In genomic region chr17:50219345-50219744, GRCh38 we compare ENCODE assay signal across 11 cellular contexts. TPM values are rescaled to one million over a fixed set of nuclear protein-coding genes. Genes with fewer than 3 reads are reported as not detected.
DNase-seq lines count a peak whose midpoint lies in the region; TF ChIP-seq lines count a peak whose summit lies in the region.
"Had no signal": no experiment of that assay in that cellular context is flagged by ENCODE, and none has a peak within 500 bp of the region (broad histone marks: within the 10 kb centered on the region; RNA-seq: fewer than 3 reads in every experiment).

No MANE protein-coding gene starts in this region.

- CTCF ChIA-PET in PC-9 (lab: Charles Lee), result interaction anchor here (0.6 to 1.0 kb wide), 2 partner anchors 55 to 65 kb away, joined by 5 to 9 read pairs; partner anchors contain the start of gene TMEM92

- H3K27me3 ChIP-seq in PC-9 (ENCODE audit: insufficient read depth, low read depth), result no peaks in the 10 kb centered on the region
- H3K27me3 ChIP-seq in esophagus squamous epithelium, result peaks cover 0 to 5% (median 0%) of the 10 kb centered on the region in 4 donors

- H3K27me3 Mint-ChIP-seq in progenitor cell of endocrine pancreas, result peaks cover 3% of the 10 kb centered on the region

- no peak overlapping the region for H3K4me3 Mint-ChIP-seq in progenitor cell of endocrine pancreas (ENCODE audit: low read depth)
- H3K4me3 Mint-ChIP-seq: central memory CD8-positive, alpha-beta T cell had no signal

- WGBS in esophagus squamous epithelium, 2 donors, result 28 to 39% methylated on average over 5 of the region's 5 CpGs

- H3K27ac ChIP-seq in PC-9, result peak overlapping the region; percentile 75
- H3K27ac ChIP-seq in esophagus squamous epithelium, result peak overlapping the region in 3 of 4 donors; percentile 56 to 80 (median 74)

- H3K27ac Mint-ChIP-seq in progenitor cell of endocrine pancreas, result peak overlapping the region; percentile 70
- H3K27ac Mint-ChIP-seq: CD4-positive, CD25-positive, alpha-beta regulatory T cell had no signal

- TF ChIP-seq CTCF in PC-9 (conservative IDR thresholded peaks at IDR 0.05), result no peak
- no peak for TF ChIP-seq CTCF in esophagus squamous epithelium (IDR thresholded peaks at IDR 0.05)
- TF ChIP-seq CTCF in progenitor cell of endocrine pancreas (IDR thresholded peaks at IDR 0.05; ENCODE audit: unreplicated experiment), result no peak

- TF ChIP-seq POLR2A in esophagus squamous epithelium (IDR thresholded peaks at IDR 0.05), result no peak

- H3K4me3 ChIP-seq in PC-9 (peak overlapping the region; percentile 23; the same call in 1 of the 2 replicates), esophagus squamous epithelium (no peak overlapping the region)

- H3K79me2 ChIP-seq in PC-9 (ENCODE audit: low read depth), result no peaks in the 10 kb centered on the region

- no peaks in the 10 kb centered on the region for H3K9me3 ChIP-seq in PC-9 (ENCODE audit: insufficient read depth, low read depth)
- no peaks in the 10 kb centered on the region for H3K9me3 ChIP-seq in esophagus squamous epithelium

- H3K4me1 ChIP-seq in PC-9 (replicated peaks; ENCODE audit: insufficient read depth) (peaks cover 39% of the 10 kb centered on the region), esophagus squamous epithelium (peaks cover 9 to 65% (median 42%) of the 10 kb centered on the region in 3 donors)

- H2AFZ ChIP-seq in PC-9, result no peak overlapping the region

- no TSS peak for BruUV-seq in PC-9 (replicated peaks; lab: Mats Ljungman, UMichigan)

- POLR2A ChIA-PET in PC-9 (lab: Charles Lee; ENCODE audit: unreplicated experiment), result interaction anchor here (0.5 to 0.7 kb wide), 3 partner anchors 48 to 1778 kb away, joined by 3 to 9 read pairs (median 3); no protein-coding TSS in a partner anchor

- no peaks in the 10 kb centered on the region for H3K9me2 ChIP-seq in PC-9 (ENCODE audit: insufficient read depth)

- H3K36me3 Mint-ChIP-seq in progenitor cell of endocrine pancreas (ENCODE audit: insufficient read depth), result no peaks in the 10 kb centered on the region
- H3K36me3 Mint-ChIP-seq: CD4-positive, CD25-positive, alpha-beta regulatory T cell had no signal

- H3F3A ChIP-seq in PC-9 (ENCODE audit: insufficient read depth, low read depth), result peaks cover 29% of the 10 kb centered on the region

- no peaks in the 10 kb centered on the region for H4K20me1 ChIP-seq in PC-9 (ENCODE audit: insufficient read depth)

- H3K9me3 Mint-ChIP-seq in progenitor cell of endocrine pancreas (ENCODE audit: low read depth), result no peaks in the 10 kb centered on the region
- H3K9me3 Mint-ChIP-seq: central memory CD8-positive, alpha-beta T cell had no signal

- DNase-seq in AG20443 (ENCODE audit: low spot score) (peak; percentile 74), PC-9 (peak; percentile 30 to 78), esophagus squamous epithelium (lab: John Stamatoyannopoulos, UW) (no peak), progenitor cell of endocrine pancreas (ENCODE audit: low spot score, unreplicated experiment) (no peak), head of caudate nucleus (no peak), NCI-H1930 (lab: John Stamatoyannopoulos, UW) (no peak), globus pallidus (ENCODE audit: low spot score) (no peak)
- DNase-seq in activated T-cell treated with anti-CD3 and anti-CD28 coated beads, Interleukin-2, amount 50 U/mL, for 48 hours, result no peak
- DNase-seq: CD4-positive, CD25-positive, alpha-beta regulatory T cell; left colon had no signal

- intact Hi-C loops in PC-9 (cut with micrococcal nuclease; ENCODE audit: unreplicated experiment) (no loop called here), esophagus squamous epithelium (cut with DNase I) (no loop called here), head of caudate nucleus (cut with DNase I) (no loop called here)

- H3K36me3 ChIP-seq in PC-9 (ENCODE audit: low read depth), result no peaks in the 10 kb centered on the region
- no peaks in the 10 kb centered on the region for H3K36me3 ChIP-seq in esophagus squamous epithelium

- H3K4me2 ChIP-seq in PC-9, result peak overlapping the region; percentile 66

- peaks cover 18% of the 10 kb centered on the region for H3K4me1 Mint-ChIP-seq in progenitor cell of endocrine pancreas (ENCODE audit: low read depth)
- H3K4me1 Mint-ChIP-seq: CD4-positive, CD25-positive, alpha-beta regulatory T cell; central memory CD8-positive, alpha-beta T cell had no signal

RNA-seq across cellular contexts. Expression of gene COL1A1, which starts 17.9 kb away (rescaled TPM):
- 20.7 and 29.5 TPM in 2 replicates for total RNA-seq in PC-9 (2021)
- 10 to 100 TPM; 12.4 to 20.8 (median 19.7) TPM for total RNA-seq in esophagus squamous epithelium
- total RNA-seq in progenitor cell of endocrine pancreas, result 26.7 and 38.4 TPM in 2 replicates

RNA-seq across cellular contexts. Expression of gene SGCA, which starts 53.5 kb away (rescaled TPM):
- not detected in 2 replicates for total RNA-seq in PC-9 (2021)
- 10 to 100 TPM in 1 of 4 donors, 1 to 10 TPM in 3; 1.9 to 15.1 (median 6.9) TPM for total RNA-seq in esophagus squamous epithelium
- not detected in 2 replicates for total RNA-seq in progenitor cell of endocrine pancreas
- total RNA-seq: CD4-positive, CD25-positive, alpha-beta regulatory T cell had no signal

RNA-seq across cellular contexts. Expression of gene TMEM92, which starts 54.9 kb away (rescaled TPM):
- 12.9 and 16.6 TPM in 2 replicates for total RNA-seq in PC-9 (2021)
- under 1 TPM in 2 of 4 donors, not detected in 2; 0.12 to 0.76 TPM for total RNA-seq in esophagus squamous epithelium
- total RNA-seq in progenitor cell of endocrine pancreas, result 7.4 and 7.6 TPM in 2 replicates
- total RNA-seq: CD4-positive, CD25-positive, alpha-beta regulatory T cell had no signal

Comparison
In these comparisons a context has a peak if more than half of its experiments do, and no peak if none do; other contexts are left out.
1. DNase-seq: peak in AG20443 (single experiment) and PC-9 (2 of 2); none in esophagus squamous epithelium (single experiment), progenitor cell of endocrine pancreas (single experiment), head of caudate nucleus (0 of 42), activated T-cell treated with anti-CD3 and anti-CD28 coated beads, Interleukin-2, amount 50 U/mL, for 48 hours (0 of 2), NCI-H1930 (0 of 2) and globus pallidus (single experiment).